ENCODE assay signal across 28 cellular contexts in the genomic region with DNA sequence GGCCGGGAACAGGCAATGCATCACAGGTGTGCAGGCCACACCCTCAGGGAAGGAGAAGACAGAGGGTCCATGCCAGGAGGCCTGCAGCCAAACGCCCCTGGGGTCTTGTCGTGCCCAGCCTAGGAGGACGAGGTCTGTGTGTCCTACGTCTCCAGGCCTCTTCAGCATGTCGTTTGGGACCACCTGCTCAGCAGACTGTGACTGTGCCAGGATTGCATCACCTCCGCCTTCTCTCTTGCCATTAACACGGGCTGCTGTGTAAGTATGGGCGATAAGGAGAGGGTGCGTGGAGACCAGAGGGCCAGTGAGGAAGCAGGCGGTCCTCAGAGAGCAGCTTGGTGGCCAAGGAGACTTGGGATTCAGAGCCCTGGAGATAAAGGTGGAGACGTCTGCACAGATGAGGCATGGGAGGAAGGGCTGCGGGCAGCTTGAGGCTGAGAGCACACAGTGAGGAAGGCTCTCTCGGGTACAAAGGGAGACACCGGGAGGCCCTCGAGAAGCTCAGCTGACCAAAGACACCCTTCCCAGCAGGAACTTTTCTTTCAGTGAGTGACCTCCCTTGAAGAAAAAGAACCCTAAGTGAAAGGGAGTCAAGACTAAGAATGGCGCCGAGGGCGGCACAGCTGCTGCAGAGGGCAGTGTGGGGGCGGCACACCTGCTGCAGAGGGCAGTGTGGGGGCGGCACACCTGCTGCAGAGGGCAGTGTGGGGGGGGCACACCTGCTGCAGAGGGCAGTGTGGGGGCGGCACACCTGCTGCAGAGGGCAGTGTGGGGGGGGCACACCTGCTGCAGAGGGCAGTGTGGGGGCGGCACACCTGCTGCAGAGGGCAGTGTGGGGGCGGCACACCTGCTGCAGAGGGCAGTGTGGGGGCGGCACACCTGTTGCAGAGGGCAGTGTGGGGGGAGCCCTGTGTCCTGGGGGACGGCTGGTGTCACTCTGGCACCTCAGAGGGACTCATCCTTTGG.
"Had no signal": no experiment of that assay in that cellular context is flagged by ENCODE, and none has a peak within 500 bp of the region (broad histone marks: within the 10 kb centered on the region; RNA-seq: fewer than 3 reads in every experiment).

No MANE protein-coding gene starts in this region.

- DNase-seq: dermis blood vessel endothelial cell; effector memory CD4-positive, alpha-beta T cell; erythroblast; esophagus squamous epithelium; foreskin melanocyte; glutamatergic neuron; heart right ventricle; hippocampal formation; immature natural killer cell; left ventricle myocardium superior; lower lobe of right lung; naive thymus-derived CD4-positive, alpha-beta T cell; nephron progenitor cell; sigmoid colon; stimulated activated CD4-positive, alpha-beta T cell treated with anti-CD3 and anti-CD28 coated beads, Interleukin-2, amount 100 ng/mL, for 24 hours; stimulated activated CD4-positive, alpha-beta T cell treated with anti-CD3 and anti-CD28 coated beads, Interleukin-4, amount 100 ng/mL, for 24 hours; stimulated activated naive CD4-positive, alpha-beta T cell treated with Interleukin-2 at 50 U/mL for 16 hours; stomach; thyroid gland; trophoblast cell had no signal

- H3K27ac Mint-ChIP-seq: immature natural killer cell; memory B cell; naive thymus-derived CD4-positive, alpha-beta T cell; nephron progenitor cell; stimulated activated effector memory CD8-positive, alpha-beta T cell treated with anti-CD3 and anti-CD28 coated beads, Interleukin-12 subunit alpha, Interleukin-12 subunit beta, amount 100 ng/mL, for 72 hours had no signal

- H3K36me3 ChIP-seq: esophagus squamous epithelium, heart right ventricle, lower lobe of right lung, prostate gland, right atrium auricular region, sigmoid colon, stomach, thyroid gland, vagina had no signal

- ATAC-seq: heart right ventricle; left ventricle myocardium superior; lower lobe of right lung; naive thymus-derived CD4-positive, alpha-beta T cell; stimulated activated effector memory CD8-positive, alpha-beta T cell treated with anti-CD3 and anti-CD28 coated beads, Interleukin-12 subunit alpha, Interleukin-12 subunit beta, amount 100 ng/mL, for 72 hours had no signal

- H3K4me3 Mint-ChIP-seq: immature natural killer cell; memory B cell; naive thymus-derived CD4-positive, alpha-beta T cell; nephron progenitor cell; stimulated activated effector memory CD8-positive, alpha-beta T cell treated with anti-CD3 and anti-CD28 coated beads, Interleukin-12 subunit alpha, Interleukin-12 subunit beta, amount 100 ng/mL, for 72 hours had no signal

- H3K36me3 Mint-ChIP-seq: immature natural killer cell; memory B cell; naive thymus-derived CD4-positive, alpha-beta T cell; stimulated activated effector memory CD8-positive, alpha-beta T cell treated with anti-CD3 and anti-CD28 coated beads, Interleukin-12 subunit alpha, Interleukin-12 subunit beta, amount 100 ng/mL, for 72 hours had no signal

- H3K9me3 ChIP-seq: esophagus squamous epithelium, heart right ventricle, lower lobe of right lung, prostate gland, right atrium auricular region, sigmoid colon, stomach, thyroid gland, vagina had no signal

- H3K27ac ChIP-seq: coronary artery, esophagus squamous epithelium, heart right ventricle, lower lobe of right lung, prostate gland, right atrium auricular region, sigmoid colon, stomach, thyroid gland, vagina had no signal

- H3K27me3 ChIP-seq: right atrium auricular region, sigmoid colon, thyroid gland, vagina had no signal

- H3K4me1 Mint-ChIP-seq: immature natural killer cell; stimulated activated effector memory CD8-positive, alpha-beta T cell treated with anti-CD3 and anti-CD28 coated beads, Interleukin-12 subunit alpha, Interleukin-12 subunit beta, amount 100 ng/mL, for 72 hours had no signal

- H3K4me1 ChIP-seq: prostate gland had no signal

- H3K9me3 Mint-ChIP-seq: memory B cell; nephron progenitor cell; stimulated activated effector memory CD8-positive, alpha-beta T cell treated with anti-CD3 and anti-CD28 coated beads, Interleukin-12 subunit alpha, Interleukin-12 subunit beta, amount 100 ng/mL, for 72 hours had no signal

- FAIRE-seq: endometrium, keratinocyte had no signal

- H3K4me3 ChIP-seq: coronary artery, esophagus squamous epithelium, heart right ventricle, lower lobe of right lung, prostate gland, right atrium auricular region, sigmoid colon, stomach, thyroid gland, vagina had no signal
